Comparison of ENCODE assay signal across 25 cellular contexts in the genomic region with DNA sequence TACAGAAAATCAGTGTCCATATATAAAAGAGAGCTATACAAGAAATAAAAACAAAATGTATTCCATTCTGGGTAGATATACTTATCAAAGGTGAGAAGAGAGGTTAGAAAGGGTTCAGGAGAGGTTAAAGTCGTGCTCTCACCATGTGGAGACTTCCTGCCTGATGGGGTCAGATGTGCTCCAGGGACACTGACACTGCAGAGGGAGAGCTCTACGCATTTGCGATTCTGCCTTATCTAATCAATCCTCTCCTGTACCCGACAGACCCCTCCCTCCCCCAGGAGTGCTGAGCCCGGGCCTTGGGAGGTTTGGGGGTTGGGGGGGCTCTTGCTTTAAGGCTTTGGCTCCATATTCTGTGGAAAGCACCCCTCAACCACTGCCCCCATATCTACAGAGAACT. TPM values are rescaled to one million over a fixed set of nuclear protein-coding genes. Genes with fewer than 3 reads are reported as not detected.
"Had no signal": no experiment of that assay in that cellular context is flagged by ENCODE, and none has a peak within 500 bp of the region (broad histone marks: within the 10 kb centered on the region; RNA-seq: fewer than 3 reads in every experiment).

No MANE protein-coding gene starts in this region.

- DNase-seq: activated CD4-positive, alpha-beta T cell treated with anti-CD3 and anti-CD28 coated beads for 48 hours; activated CD4-positive, alpha-beta T cell treated with anti-CD3 and anti-CD28 coated beads, Interleukin-2, amount 50 U/mL, for 4 hours; activated CD4-positive, CD25-positive, alpha-beta regulatory T cell treated with anti-CD3 and anti-CD28 coated beads, Interleukin-2, amount 50 U/mL, for 72 hours; activated CD8-positive, alpha-beta memory T cell treated with anti-CD3 and anti-CD28 coated beads for 24 hours; activated gamma-delta T cell treated with Interleukin-2 at 50 U/mL for 16 hours; activated naive CD4-positive, alpha-beta T cell treated with anti-CD3 and anti-CD28 coated beads, Interleukin-2, amount 50 U/mL, for 16 hours; activated T-cell treated with anti-CD3 and anti-CD28 coated beads, Interleukin-2, amount 50 U/mL, for 72 hours; aorta; central memory CD4-positive, alpha-beta T cell; Kasumi-1; KBM-7; NCI-H1048; NCI-H146; NCI-H187 treated with DMSO at 0.1 percent for 48 hours; NCI-H2081 treated with DMSO at 0.1 percent for 48 hours; NCI-H2227 treated with DMSO at 0.1 percent for 48 hours; NCI-H446 treated with DMSO at 0.1 percent for 48 hours; NCI-H524 treated with DMSO at 0.1 percent for 48 hours; NCI-H748 treated with DMSO at 0.1 percent for 48 hours; Right ventricle myocardium superior; RPMI8226; SJCRH30 had no signal

- H3K9me3 ChIP-seq: breast epithelium, SJCRH30 had no signal

- H3K27me3 ChIP-seq: breast epithelium, SJCRH30 had no signal

- H3K4me1 ChIP-seq: breast epithelium, SJCRH30 had no signal

- H3K4me3 ChIP-seq: breast epithelium, SJCRH30 had no signal

- H3K27ac ChIP-seq: breast epithelium, SJCRH30 had no signal

- ATAC-seq: activated T-cell treated with anti-CD3 and anti-CD28 coated beads, Interleukin-2, amount 50 U/mL, for 72 hours had no signal

RNA-seq across cellular contexts. Expression of a gene that starts 16.6 kb away (rescaled TPM):
- total RNA-seq: activated T-helper 2 cell treated with anti-CD3 and anti-CD28 coated beads, Interferon-gamma antibody, Interleukin-2, Interleukin-4, amounts not matched to agents 10 μg/mL and 5 μg/mL and 100 μg/mL, durations not matched to agents 14 hours and 24 hours and 36 hours; aorta; chondrocyte; Right ventricle myocardium superior had no signal
